ENCODE assay signal across 16 cellular contexts in genomic region chr9:85478847-85479246, GRCh38.
DNase-seq lines count a peak whose midpoint lies in the region; ATAC-seq, FAIRE-seq and TF ChIP-seq lines count a peak whose summit lies in the region.
"Had no signal": no experiment of that assay in that cellular context is flagged by ENCODE, and none has a peak within 500 bp of the region (broad histone marks: within the 10 kb centered on the region; RNA-seq: fewer than 3 reads in every experiment).

No MANE protein-coding gene starts in this region.

- H3K27me3 ChIP-seq in left ventricle myocardium inferior (ENCODE audit: low read depth) (peaks cover 13% of the 10 kb centered on the region), right lobe of liver (no peaks in the 10 kb centered on the region), HepG2 (ENCODE audit: control insufficient read depth in 1 of 2, insufficient read depth in 2 of 2, low read length in 2 of 2) (peaks cover 0 to 5% of the 10 kb centered on the region in 2 experiments; a peak in 2 of 5 replicates), esophagus muscularis mucosa (no peaks in the 10 kb centered on the region)
- no peaks in the 10 kb centered on the region for H3K27me3 ChIP-seq in CD4-positive, alpha-beta memory T cell (ENCODE audit: insufficient read depth, low read length)

- no peak overlapping the region for H3K9ac ChIP-seq in HepG2 (ENCODE audit: insufficient read depth, low read depth, low read length)

- H4K20me1 ChIP-seq in HepG2 (ENCODE audit: insufficient read depth, low read length), result no peaks in the 10 kb centered on the region

- POLR2A ChIA-PET in HepG2 (lab: Yijun Ruan, JAX), result no interaction called here
- POLR2A ChIA-PET in CD4-positive, alpha-beta memory T cell (lab: Charles Lee; ENCODE audit: partially characterized antibody), result no interaction called here

- TF ChIP-seq CTCF in left ventricle myocardium inferior (IDR thresholded peaks at IDR 0.05; ENCODE audit: borderline replicate concordance) (no peak), right lobe of liver (IDR thresholded peaks at IDR 0.05) (no peak), HepG2 (CRISPR knock-in tag; IDR thresholded peaks at IDR 0.05) (no peak), esophagus muscularis mucosa (IDR thresholded peaks at IDR 0.05) (no peak)

- H3K9me3 ChIP-seq in left ventricle myocardium inferior (replicated peaks) (peaks cover 9% of the 10 kb centered on the region), right lobe of liver (no peaks in the 10 kb centered on the region), HepG2 (ENCODE audit: low read length) (peaks cover 5% of the 10 kb centered on the region; the same call in 1 of the 2 replicates), esophagus muscularis mucosa (peaks cover 0 to 5% (median 0%) of the 10 kb centered on the region in 4 donors)
- no peaks in the 10 kb centered on the region for H3K9me3 ChIP-seq in CD4-positive, alpha-beta memory T cell (ENCODE audit: control insufficient read depth in 1 of 2, low read length in 2 of 2)
- H3K9me3 ChIP-seq: A549, HAP-1 had no signal

- no peaks in the 10 kb centered on the region for H3K79me2 ChIP-seq in HepG2 (ENCODE audit: insufficient read depth, low read length)

- H3K36me3 ChIP-seq in left ventricle myocardium inferior (no peaks in the 10 kb centered on the region), right lobe of liver (no peaks in the 10 kb centered on the region), HepG2 (replicated peaks in 1 of 2; ENCODE audit: control insufficient read depth in 1 of 2, insufficient read depth in 2 of 2, low read length in 2 of 2) (no peaks in the 10 kb centered on the region), esophagus muscularis mucosa (no peaks in the 10 kb centered on the region)
- H3K36me3 ChIP-seq in CD4-positive, alpha-beta memory T cell (ENCODE audit: insufficient read depth, low read length), result no peaks in the 10 kb centered on the region
- H3K36me3 ChIP-seq: HAP-1 had no signal

- no peak for FAIRE-seq in HepG2 (lab: Jason Lieb, UNC)
- FAIRE-seq: A549, H1 had no signal

- CTCF ChIA-PET in HepG2 (lab: Yijun Ruan, JAX; ENCODE audit: low intra/inter-chr PET ratio, low total read pairs), result no interaction called here
- CTCF ChIA-PET in CD4-positive, alpha-beta memory T cell (lab: Charles Lee; ENCODE audit: partially characterized antibody), result interaction anchor here (1.1 kb wide), 1 partner anchor 10 kb away, joined by 3 read pairs; no protein-coding TSS in a partner anchor

- WGBS in right lobe of liver (ENCODE audit: insufficient coverage, low coverage, low lambda C conversion rate, missing lambda C conversion rate), result 40% methylated on average over 3 of the region's 3 CpGs
- WGBS in HepG2 (ENCODE audit: low lambda C conversion rate), result 18% methylated on average over 3 of the region's 3 CpGs
- WGBS in esophagus muscularis mucosa, result 89% methylated on average over 3 of the region's 3 CpGs

- H3K9me3 Mint-ChIP-seq in CD4-positive, alpha-beta memory T cell, result peaks cover 0 to 6% (median 3%) of the 10 kb centered on the region in 8 donors

- TF ChIP-seq POLR2A in right lobe of liver (IDR thresholded peaks at IDR 0.05), result no peak
- no peak for TF ChIP-seq POLR2A in HepG2 (IDR thresholded peaks at IDR 0.05; ENCODE audit: insufficient read depth in 1 of 2, low read depth in 2 of 2, low read length in 2 of 2)
- no peak for TF ChIP-seq POLR2A in esophagus muscularis mucosa (IDR thresholded peaks at IDR 0.05; ENCODE audit: low read depth)

- H3K4me3 ChIP-seq in left ventricle myocardium inferior (no peak overlapping the region), right lobe of liver (no peak overlapping the region), HepG2 (replicated peaks in 1 of 3; ENCODE audit: insufficient read depth in 1 of 3, low read depth in 2 of 3, low read length in 3 of 3) (no peak overlapping the region), esophagus muscularis mucosa (no peak overlapping the region)
- H3K4me3 ChIP-seq in CD4-positive, alpha-beta memory T cell (ENCODE audit: low read length in 2 of 2), result no peak overlapping the region
- H3K4me3 ChIP-seq: A549, HAP-1 had no signal

- H3K4me1 Mint-ChIP-seq in CD4-positive, alpha-beta memory T cell, result no peaks in the 10 kb centered on the region

- in situ Hi-C loops in HepG2 (cut with HindIII; ENCODE audit: extremely low pct_ligation_motif_present, low pct_unique_long_range_greater_than_20kb), result no loop called here

- H2AFZ ChIP-seq in HepG2 (ENCODE audit: low read length), result no peak overlapping the region

- no peaks in the 10 kb centered on the region for H3K4me1 ChIP-seq in left ventricle myocardium inferior
- H3K4me1 ChIP-seq in right lobe of liver, result no peaks in the 10 kb centered on the region
- H3K4me1 ChIP-seq in HepG2 (ENCODE audit: insufficient read depth, low read length), result no peaks in the 10 kb centered on the region
- no peaks in the 10 kb centered on the region for H3K4me1 ChIP-seq in esophagus muscularis mucosa
- H3K4me1 ChIP-seq in CD4-positive, alpha-beta memory T cell (ENCODE audit: insufficient read depth, low read length), result no peaks in the 10 kb centered on the region
- H3K4me1 ChIP-seq: A549, HAP-1 had no signal

- ATAC-seq in Right ventricle myocardium inferior, result peak; percentile 65
- ATAC-seq in right lobe of liver, result peak in 3 of 4 donors; percentile 42 to 73 (median 47)
- ATAC-seq in HepG2, result no peak
- ATAC-seq: A549 had no signal

- no peak for DNase-seq in Right ventricle myocardium inferior (ENCODE audit: missing footprints)
- no peak for DNase-seq in left ventricle myocardium inferior
- no peak for DNase-seq in right lobe of liver
- no peak for DNase-seq in HepG2 (ENCODE audit: low spot score)
- peak; percentile 47 for DNase-seq in esophagus muscularis mucosa (ENCODE audit: extremely low spot score)
- DNase-seq in NCI-H526 treated with DMSO at 0.1 percent for 48 hours (lab: John Stamatoyannopoulos, UW), result no peak
- DNase-seq in CD4-positive, alpha-beta memory T cell, result no peak
- DNase-seq: AML-193; CD4-positive, alpha-beta T cell; DMS79 treated with DMSO at 0.1 percent for 48 hours; GF-D8 had no signal

- no peak overlapping the region for H3K27ac Mint-ChIP-seq in CD4-positive, alpha-beta memory T cell
- H3K27ac Mint-ChIP-seq: CD4-positive, alpha-beta T cell had no signal

- H3K4me3 Mint-ChIP-seq in CD4-positive, alpha-beta memory T cell, result no peak overlapping the region
- H3K4me3 Mint-ChIP-seq: CD4-positive, alpha-beta T cell had no signal

- H3K4me2 ChIP-seq in HepG2 (ENCODE audit: low read depth, low read length), result no peak overlapping the region
- H3K4me2 ChIP-seq: A549 had no signal

- H3K27me3 Mint-ChIP-seq in CD4-positive, alpha-beta memory T cell, result peaks cover 14% of the 10 kb centered on the region in 2 donors

- no peaks in the 10 kb centered on the region for H3K36me3 Mint-ChIP-seq in CD4-positive, alpha-beta memory T cell

- intact Hi-C loops in Right ventricle myocardium inferior (cut with DNase I) (loop anchor here (10.0 kb wide), 1 partner anchor 54 kb away; no protein-coding TSS in a partner anchor), left ventricle myocardium inferior (cut with micrococcal nuclease) (no loop called here), right lobe of liver (cut with DNase I) (no loop called here), HepG2 (cut with micrococcal nuclease; ENCODE audit: unreplicated experiment) (no loop called here), esophagus muscularis mucosa (cut with DNase I) (no loop called here)
- intact Hi-C loops in CD4-positive, alpha-beta memory T cell (cut with micrococcal nuclease), result no loop called here

- TF ChIP-seq EP300 in HepG2 (IDR thresholded peaks at IDR 0.05; ENCODE audit: low read depth in 2 of 2, low read length in 2 of 2) (no peak), HepG2 (CRISPR knock-in tag; IDR thresholded peaks at IDR 0.05; ENCODE audit: borderline replicate concordance) (no peak), esophagus muscularis mucosa (IDR thresholded peaks at IDR 0.05) (no peak)

- BruUV-seq in HepG2 (replicated peaks; lab: Mats Ljungman, UMichigan), result no TSS peak

- TF ChIP-seq RAD21 in HepG2 (CRISPR knock-in tag; IDR thresholded peaks at IDR 0.05), result no peak

- H3K27ac ChIP-seq in left ventricle myocardium inferior (replicated peaks) (no peak overlapping the region), right lobe of liver (no peak overlapping the region), HepG2 (ENCODE audit: extremely low read length, insufficient read depth, low read length) (no peak overlapping the region), esophagus muscularis mucosa (replicated peaks in 1 of 4) (no peak overlapping the region)
- H3K27ac ChIP-seq in CD4-positive, alpha-beta memory T cell (ENCODE audit: low read depth, low read length), result no peak overlapping the region
- H3K27ac ChIP-seq: 22Rv1, A549, C4-2B had no signal

TF ChIP-seq in HepG2, 621 proteins besides CTCF, POLR2A, EP300 and RAD21 (continues in another document):
- no peak for TF ChIP-seq ZMYM2 (CRISPR knock-in tag; IDR thresholded peaks at IDR 0.05)
- no peak for TF ChIP-seq ELF3 (CRISPR knock-in tag; IDR thresholded peaks at IDR 0.05)
- no peak for TF ChIP-seq FIP1L1 (IDR thresholded peaks at IDR 0.05; ENCODE audit: borderline replicate concordance, insufficient read depth, low read depth, low read length)
- no peak for TF ChIP-seq ZBTB34 (CRISPR knock-in tag; IDR thresholded peaks at IDR 0.05)
- TF ChIP-seq ZNF138 (CRISPR knock-in tag; IDR thresholded peaks at IDR 0.05; ENCODE audit: low read depth), result no peak
- TF ChIP-seq ZNF354B (CRISPR knock-in tag; IDR thresholded peaks at IDR 0.05), result no peak
- TF ChIP-seq GATA4 (IDR thresholded peaks at IDR 0.05; ENCODE audit: borderline replicate concordance, low read depth), result no peak
- no peak for TF ChIP-seq TERF1 (CRISPR knock-in tag; IDR thresholded peaks at IDR 0.05)
- TF ChIP-seq ZNF557 (CRISPR knock-in tag; IDR thresholded peaks at IDR 0.05), result no peak
